In the genomic region with DNA sequence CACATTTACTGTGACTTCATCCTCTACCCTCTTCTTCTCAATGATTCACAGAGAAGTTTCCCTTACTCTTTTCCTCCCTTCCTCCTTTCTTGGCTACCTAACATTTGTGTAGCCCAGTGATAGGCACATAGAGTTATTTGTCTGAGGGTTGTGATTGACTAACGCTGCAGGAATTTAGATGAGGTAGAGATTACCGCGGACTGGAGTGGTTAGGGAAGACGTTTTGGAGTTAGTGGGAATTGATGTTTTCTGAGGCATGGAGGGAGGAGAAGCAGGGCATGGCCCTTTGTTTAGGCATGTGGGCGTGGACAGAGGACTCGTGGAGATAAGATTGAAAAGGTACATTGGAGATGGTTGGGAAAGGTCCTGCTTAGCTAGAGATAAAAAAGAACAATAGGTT, we compare ENCODE assay signal across 29 cellular contexts.
DNase-seq lines count a peak whose midpoint lies in the region; ATAC-seq, FAIRE-seq and TF ChIP-seq lines count a peak whose summit lies in the region.
"Had no signal": no experiment of that assay in that cellular context is flagged by ENCODE, and none has a peak within 500 bp of the region (broad histone marks: within the 10 kb centered on the region; RNA-seq: fewer than 3 reads in every experiment).

No MANE protein-coding gene starts in this region.

- H3K27me3 Mint-ChIP-seq in activated naive CD4-positive, alpha-beta T cell treated with anti-CD3 and anti-CD28 coated beads for 36 hours (ENCODE audit: low read depth) = no peaks in the 10 kb centered on the region

- POLR2A ChIA-PET in K562 (lab: Yijun Ruan, JAX) (no interaction called here), GM10248 (lab: Yijun Ruan, JAX) (no interaction called here)

- in situ Hi-C loops in K562 (cut with MboI) = no loop called here

- no peak for FAIRE-seq in K562 (lab: Jason Lieb, UNC)
- FAIRE-seq: GM19239, HepG2 had no signal

- H3K27ac ChIP-seq in K562 (ENCODE audit: extremely low read depth, low read depth, low read length) (no peak overlapping the region), heart right ventricle (no peak overlapping the region)
- H3K27ac ChIP-seq: 22Rv1; BLaER1 treated with 17β-estradiol and CSF1 and Interleukin-3, amounts not matched to agents 10 nM and 100 nM; KMS-11 had no signal

- H3K27me3 ChIP-seq in K562 (ENCODE audit: control insufficient read depth in 2 of 2, insufficient read depth in 2 of 2, low read length in 2 of 2) (no peaks in the 10 kb centered on the region), heart right ventricle (no peaks in the 10 kb centered on the region)
- H3K27me3 ChIP-seq: BLaER1 treated with 17β-estradiol and CSF1 and Interleukin-3, amounts not matched to agents 10 nM and 100 nM had no signal

- H3K9me3 Mint-ChIP-seq in activated naive CD4-positive, alpha-beta T cell treated with anti-CD3 and anti-CD28 coated beads for 36 hours = no peaks in the 10 kb centered on the region
- H3K9me3 Mint-ChIP-seq: HFFc6 had no signal

- ATAC-seq in K562 = no peak
- no peak for ATAC-seq in heart right ventricle
- ATAC-seq: HepG2, SK-N-SH treated with all-trans-retinoic acid at 6 μM for 48 hours had no signal

- TF ChIP-seq EP300 in K562 (IDR thresholded peaks at IDR 0.05; ENCODE audit: low read length) = no peak

- no peaks in the 10 kb centered on the region; a peak in 1 of 5 replicates for H3K4me1 ChIP-seq in K562 (replicated peaks in 1 of 2; ENCODE audit: control insufficient read depth in 2 of 2, insufficient read depth in 2 of 2, low read length in 2 of 2)
- no peaks in the 10 kb centered on the region for H3K4me1 ChIP-seq in heart right ventricle
- H3K4me1 ChIP-seq: BLaER1 treated with 17β-estradiol and CSF1 and Interleukin-3, amounts not matched to agents 10 nM and 100 nM had no signal

- H3K4me1 Mint-ChIP-seq in activated naive CD4-positive, alpha-beta T cell treated with anti-CD3 and anti-CD28 coated beads for 36 hours (ENCODE audit: low read depth) = no peaks in the 10 kb centered on the region
- H3K4me1 Mint-ChIP-seq: CD4-positive, alpha-beta memory T cell had no signal

- TF ChIP-seq RAD21 in K562 (CRISPR knock-in tag; conservative IDR thresholded peaks at IDR 0.05 in 1 of 2, IDR thresholded peaks at IDR 0.05 in 1 of 2) = no peak

- no peak for TF ChIP-seq POLR2A in K562 (conservative IDR thresholded peaks at IDR 0.05)

- no peaks in the 10 kb centered on the region for H3K79me2 ChIP-seq in K562 (ENCODE audit: control insufficient read depth, insufficient read depth, low read length)

- BruUV-seq in K562 (replicated peaks; lab: Mats Ljungman, UMichigan) = no TSS peak

- H3K9me1 ChIP-seq in K562 (ENCODE audit: control insufficient read depth, insufficient read depth, low read length) = no peaks in the 10 kb centered on the region

- no peak for TF ChIP-seq CTCF in K562 (IDR thresholded peaks at IDR 0.05 in 2 of 3, conservative IDR thresholded peaks at IDR 0.05 in 1 of 3; ENCODE audit: insufficient read depth in 2 of 3, low read depth in 1 of 3, low read length in 3 of 3)
- TF ChIP-seq CTCF in heart right ventricle (IDR thresholded peaks at IDR 0.05) = no peak
- TF ChIP-seq CTCF in GM10248 (IDR thresholded peaks at IDR 0.05; ENCODE audit: control extremely low read depth, extremely low read depth, low read depth, missing control alignments) = no peak

- WGBS in K562 (ENCODE audit: insufficient coverage, low coverage, missing lambda C conversion rate) = 5% methylated on average over 6 of the region's 6 CpGs
- 78% methylated on average over 6 of the region's 6 CpGs for WGBS in heart right ventricle, 2 donors

- DNase-seq in Daoy (ENCODE audit: low read depth) (peak; percentile 18), M059J (ENCODE audit: low read depth) (peak; percentile 22), K562 (ENCODE audit: extremely low read depth in 1 of 4, low spot score in 3 of 4) (no peak), kidney tubule cell (ENCODE audit: low spot score) (peak; percentile 36), KG1 (lab: John Stamatoyannopoulos, UW) (no peak), heart right ventricle (no peak), GM10248 (ENCODE audit: extremely low spot score) (no peak)
- DNase-seq in activated naive CD4-positive, alpha-beta T cell treated with anti-CD3 and anti-CD28 coated beads for 36 hours = no peak
- DNase-seq: ACHN; Caco-2; CD4-positive, alpha-beta memory T cell; DMS 273 treated with DMSO at 0.1 percent for 48 hours; DND-41; GF-D8; H7; HFFc6; NCI-H1105; NCI-H146; NCI-H2029; NCI-H345; NCI-H524; NCI-H774; NK-92 treated with Interleukin-12 subunit alpha and Interleukin-12 subunit beta, amount 100 ng/mL, for 24 hours had no signal

- H3K4me3 ChIP-seq in K562 (no peak overlapping the region), heart right ventricle (no peak overlapping the region)
- H3K4me3 ChIP-seq: BLaER1 treated with 17β-estradiol and CSF1 and Interleukin-3, amounts not matched to agents 10 nM and 100 nM had no signal

- H3K9ac ChIP-seq in K562 (ENCODE audit: insufficient read depth in 1 of 2, low read depth in 2 of 2, low read length in 2 of 2) = no peak overlapping the region
- H3K9ac ChIP-seq: BLaER1 treated with 17β-estradiol and CSF1 and Interleukin-3, amounts not matched to agents 10 nM and 100 nM; KMS-11 had no signal

- CTCF ChIA-PET in K562 (lab: Yijun Ruan, JAX; ENCODE audit: low intra/inter-chr PET ratio) (no interaction called here), GM10248 (lab: Yijun Ruan, JAX) (interaction anchor here (1.1 kb wide), 1 partner anchor 14 kb away, joined by 4 read pairs; no protein-coding TSS in a partner anchor)
- CTCF ChIA-PET in activated naive CD4-positive, alpha-beta T cell treated with anti-CD3 and anti-CD28 coated beads for 36 hours (lab: Charles Lee) = no interaction called here

- no peak overlapping the region for H2AFZ ChIP-seq in K562 (ENCODE audit: low read depth, low read length)

- no peaks in the 10 kb centered on the region for H3K36me3 Mint-ChIP-seq in activated naive CD4-positive, alpha-beta T cell treated with anti-CD3 and anti-CD28 coated beads for 36 hours (ENCODE audit: low read depth)
- H3K36me3 Mint-ChIP-seq: CD4-positive, alpha-beta memory T cell had no signal

- H3K4me3 Mint-ChIP-seq in activated naive CD4-positive, alpha-beta T cell treated with anti-CD3 and anti-CD28 coated beads for 36 hours = no peak overlapping the region
- H3K4me3 Mint-ChIP-seq: CD4-positive, alpha-beta memory T cell; HFFc6 had no signal

- H3K9me3 ChIP-seq in K562 (replicated peaks; ENCODE audit: control insufficient read depth, insufficient read depth, low read depth, low read length) (no peaks in the 10 kb centered on the region), heart right ventricle (no peaks in the 10 kb centered on the region)
- H3K9me3 ChIP-seq: BLaER1 treated with 17β-estradiol and CSF1 and Interleukin-3, amounts not matched to agents 10 nM and 100 nM; Caco-2 had no signal

- intact Hi-C loops in K562 (cut with micrococcal nuclease) = no loop called here
- intact Hi-C loops in heart right ventricle (cut with DNase I) = no loop called here
- intact Hi-C loops in activated naive CD4-positive, alpha-beta T cell treated with anti-CD3 and anti-CD28 coated beads for 36 hours (cut with micrococcal nuclease) = no loop called here

- H3K36me3 ChIP-seq in K562 (ENCODE audit: control insufficient read depth, insufficient read depth, low read length) = no peaks in the 10 kb centered on the region
- no peaks in the 10 kb centered on the region for H3K36me3 ChIP-seq in heart right ventricle
- H3K36me3 ChIP-seq: BLaER1 treated with 17β-estradiol and CSF1 and Interleukin-3, amounts not matched to agents 10 nM and 100 nM had no signal

- no peaks in the 10 kb centered on the region for H4K20me1 ChIP-seq in K562 (replicated peaks; ENCODE audit: control insufficient read depth, insufficient read depth, low read length)
- H4K20me1 ChIP-seq: BLaER1 treated with 17β-estradiol and CSF1 and Interleukin-3, amounts not matched to agents 10 nM and 100 nM had no signal

- no peak overlapping the region for H3K27ac Mint-ChIP-seq in activated naive CD4-positive, alpha-beta T cell treated with anti-CD3 and anti-CD28 coated beads for 36 hours
- H3K27ac Mint-ChIP-seq: HFFc6 had no signal

- no peak overlapping the region for H3K4me2 ChIP-seq in K562 (ENCODE audit: insufficient read depth, low read length)
- H3K4me2 ChIP-seq: BLaER1 treated with 17β-estradiol and CSF1 and Interleukin-3, amounts not matched to agents 10 nM and 100 nM; KMS-11 had no signal

TF ChIP-seq in K562, 482 proteins besides CTCF, POLR2A, EP300 and RAD21:
- TF ChIP-seq FOXM1 (IDR thresholded peaks at IDR 0.05; ENCODE audit: low read depth) (no peak), FOXM1 (CRISPR knock-in tag; IDR thresholded peaks at IDR 0.05; ENCODE audit: low read depth) (no peak), SOX6 (IDR thresholded peaks at IDR 0.05) (peak; percentile 51; the same call in 1 of the 2 replicates), FOSL1 (tag; conservative IDR thresholded peaks at IDR 0.05) (peak; percentile 26; the same call in 1 of the 2 replicates), CBFA2T3 (IDR thresholded peaks at IDR 0.05) (peak; percentile 19; the same call in 1 of the 2 replicates)

Comparison
In these comparisons a context has a peak if more than half of its experiments do, and no peak if none do; other contexts are left out.
1. DNase-seq: peak in Daoy (single experiment), M059J (single experiment) and kidney tubule cell (single experiment); none in K562 (0 of 4), KG1 (single experiment), heart right ventricle (0 of 2), activated naive CD4-positive, alpha-beta T cell treated with anti-CD3 and anti-CD28 coated beads for 36 hours (single experiment) and GM10248 (single experiment).